18 cellular contexts compared by ENCODE assay signal in genomic region chr9:21682376-21682775, GRCh38.
"Had no signal": no experiment of that assay in that cellular context is flagged by ENCODE, and none has a peak within 500 bp of the region (broad histone marks: within the 10 kb centered on the region; RNA-seq: fewer than 3 reads in every experiment).

No MANE protein-coding gene starts in this region.

- DNase-seq: activated CD4-positive, alpha-beta T cell treated with anti-CD3 and anti-CD28 coated beads, Interleukin-2, amount 10 ng/mL, durations not matched to agents 24 days and 14 days; activated CD8-positive, alpha-beta T cell treated with anti-CD3 and anti-CD28 coated beads, Interleukin-2, amount 10 ng/mL, durations not matched to agents 7 days and 5 days; activated naive CD4-positive, alpha-beta T cell treated with anti-CD3 and anti-CD28 coated beads for 36 hours; activated T-cell treated with anti-CD3 and anti-CD28 coated beads, Interleukin-2, amount 50 U/mL, for 24 hours; effector memory CD4-positive, alpha-beta T cell; head of caudate nucleus; left lung; nephron progenitor cell; nucleus accumbens; posterior cingulate gyrus; sigmoid colon; stimulated activated naive B cell treated with anti-CD40 and anti-IgM and Interleukin-4, amounts not matched to agents 10 μg/mL and 1 μg/mL and 100 μg/mL, for 72 hours; upper lobe of right lung had no signal

- FAIRE-seq: frontal cortex had no signal

- H3K4me3 ChIP-seq: cardiac muscle cell, left lung, sigmoid colon, thoracic aorta, upper lobe of right lung had no signal

- H3K36me3 Mint-ChIP-seq: stimulated activated naive B cell treated with anti-CD40 and anti-IgM and Interleukin-4, amounts not matched to agents 10 μg/mL and 1 μg/mL and 100 μg/mL, for 72 hours had no signal

- H3K27ac Mint-ChIP-seq: activated CD4-positive, alpha-beta T cell treated with anti-CD3 and anti-CD28 coated beads, Interleukin-2, amount 10 ng/mL, durations not matched to agents 24 days and 14 days; activated CD8-positive, alpha-beta T cell treated with anti-CD3 and anti-CD28 coated beads, Interleukin-2, amount 10 ng/mL, durations not matched to agents 7 days and 5 days; activated naive CD4-positive, alpha-beta T cell treated with anti-CD3 and anti-CD28 coated beads for 36 hours; activated T-cell treated with anti-CD3 and anti-CD28 coated beads, Interleukin-2, amount 50 U/mL, for 24 hours; activated T-helper 2 cell treated with anti-CD3 and anti-CD28 coated beads, Interferon-gamma antibody, Interleukin-2, Interleukin-4, amounts not matched to agents 10 μg/mL and 5 μg/mL and 100 μg/mL, durations not matched to agents 14 hours and 24 hours and 36 hours; nephron progenitor cell; stimulated activated naive B cell treated with anti-CD40 and anti-IgM and Interleukin-4, amounts not matched to agents 10 μg/mL and 1 μg/mL and 100 μg/mL, for 72 hours; T-helper 1 cell treated with Interleukin-12 subunit alpha and Interleukin-12 subunit beta and Interleukin-4 antibody, amounts not matched to agents 30 μg/mL and 1 μg/mL, for 36 hours had no signal

- H3K9me3 Mint-ChIP-seq: activated CD4-positive, alpha-beta T cell treated with anti-CD3 and anti-CD28 coated beads, Interleukin-2, amount 10 ng/mL, durations not matched to agents 24 days and 14 days; activated naive CD4-positive, alpha-beta T cell treated with anti-CD3 and anti-CD28 coated beads for 36 hours; activated T-cell treated with anti-CD3 and anti-CD28 coated beads, Interleukin-2, amount 50 U/mL, for 24 hours; activated T-helper 2 cell treated with anti-CD3 and anti-CD28 coated beads, Interferon-gamma antibody, Interleukin-2, Interleukin-4, amounts not matched to agents 10 μg/mL and 5 μg/mL and 100 μg/mL, durations not matched to agents 14 hours and 24 hours and 36 hours; nephron progenitor cell; stimulated activated naive B cell treated with anti-CD40 and anti-IgM and Interleukin-4, amounts not matched to agents 10 μg/mL and 1 μg/mL and 100 μg/mL, for 72 hours; T-helper 1 cell treated with Interleukin-12 subunit alpha and Interleukin-12 subunit beta and Interleukin-4 antibody, amounts not matched to agents 30 μg/mL and 1 μg/mL, for 36 hours had no signal

- H3K9me3 ChIP-seq: left lung, sigmoid colon, thoracic aorta, upper lobe of right lung had no signal

- H3K27me3 ChIP-seq: cardiac muscle cell, sigmoid colon had no signal

- H3K36me3 ChIP-seq: cardiac muscle cell, left lung, sigmoid colon, thoracic aorta, upper lobe of right lung had no signal

- H3K27ac ChIP-seq: cardiac muscle cell, left lung, sigmoid colon, thoracic aorta, upper lobe of right lung had no signal

- H3K27me3 Mint-ChIP-seq: activated CD4-positive, alpha-beta T cell treated with anti-CD3 and anti-CD28 coated beads, Interleukin-2, amount 10 ng/mL, durations not matched to agents 24 days and 14 days; activated T-cell treated with anti-CD3 and anti-CD28 coated beads, Interleukin-2, amount 50 U/mL, for 24 hours had no signal

- H3K4me1 ChIP-seq: left lung, sigmoid colon, upper lobe of right lung had no signal

- H3K4me3 Mint-ChIP-seq: activated CD4-positive, alpha-beta T cell treated with anti-CD3 and anti-CD28 coated beads, Interleukin-2, amount 10 ng/mL, durations not matched to agents 24 days and 14 days; activated CD8-positive, alpha-beta T cell treated with anti-CD3 and anti-CD28 coated beads, Interleukin-2, amount 10 ng/mL, durations not matched to agents 7 days and 5 days; activated naive CD4-positive, alpha-beta T cell treated with anti-CD3 and anti-CD28 coated beads for 36 hours; activated T-cell treated with anti-CD3 and anti-CD28 coated beads, Interleukin-2, amount 50 U/mL, for 24 hours; nephron progenitor cell; stimulated activated naive B cell treated with anti-CD40 and anti-IgM and Interleukin-4, amounts not matched to agents 10 μg/mL and 1 μg/mL and 100 μg/mL, for 72 hours; T-helper 1 cell treated with Interleukin-12 subunit alpha and Interleukin-12 subunit beta and Interleukin-4 antibody, amounts not matched to agents 30 μg/mL and 1 μg/mL, for 36 hours had no signal

- ATAC-seq: activated CD8-positive, alpha-beta T cell treated with anti-CD3 and anti-CD28 coated beads, Interleukin-2, amount 10 ng/mL, durations not matched to agents 7 days and 5 days; left lung; stimulated activated naive B cell treated with anti-CD40 and anti-IgM and Interleukin-4, amounts not matched to agents 10 μg/mL and 1 μg/mL and 100 μg/mL, for 72 hours; upper lobe of right lung had no signal
